Comparison of ENCODE assay signal across 8 cellular contexts in genomic region chr13:100675660-100676129, GRCh38. TPM values are rescaled to one million over a fixed set of nuclear protein-coding genes. Genes with fewer than 3 reads are reported as not detected.
A peak's percentile ranks its signal among the peaks of the same experiment; 100 is the strongest.
DNase-seq lines count a peak whose midpoint lies in the region; ATAC-seq, FAIRE-seq and TF ChIP-seq lines count a peak whose summit lies in the region.

No MANE protein-coding gene starts in this region.

- H3K27me3 ChIP-seq in GM23338 (ENCODE audit: insufficient read depth) (peaks cover 13% of the 10 kb centered on the region), smooth muscle cell (ENCODE audit: low read depth) (no peaks in the 10 kb centered on the region)

- H3K9me3 ChIP-seq in smooth muscle cell (replicated peaks; ENCODE audit: low read depth) = no peaks in the 10 kb centered on the region

- no peak for TF ChIP-seq POLR2A in H54 (IDR thresholded peaks at IDR 0.05; ENCODE audit: low read depth, low read length)

- H3K27ac Mint-ChIP-seq in GM23338 (no peak overlapping the region), glutamatergic neuron (ENCODE audit: unreplicated experiment) (peak overlapping the region; percentile 54)
- peak overlapping the region; percentile 91 for H3K27ac Mint-ChIP-seq in activated CD4-positive, alpha-beta T cell treated with anti-CD3 and anti-CD28 coated beads, Interleukin-2, amount 10 ng/mL, durations not matched to agents 7 days and 5 days

- H4K20me1 ChIP-seq in GM23338 (replicated peaks; ENCODE audit: insufficient read depth) (no peaks in the 10 kb centered on the region; the same call in 1 of the 2 replicates), smooth muscle cell (ENCODE audit: low read depth) (peaks cover 29% of the 10 kb centered on the region)

- peak overlapping the region; percentile 94 for H2AFZ ChIP-seq in GM23338
- H2AFZ ChIP-seq in smooth muscle cell (ENCODE audit: low read depth) = peak overlapping the region; percentile 83

- peaks cover 31% of the 10 kb centered on the region for H3K79me2 ChIP-seq in GM23338 (replicated peaks; ENCODE audit: insufficient read depth)
- H3K79me2 ChIP-seq in smooth muscle cell (ENCODE audit: low read depth) = peaks cover 25% of the 10 kb centered on the region

- no peak for ATAC-seq in GM23338

- H3K27me3 Mint-ChIP-seq in GM23338 (ENCODE audit: insufficient read depth, low read depth, poor library complexity) = peaks cover 17% of the 10 kb centered on the region
- no peaks in the 10 kb centered on the region for H3K27me3 Mint-ChIP-seq in activated CD4-positive, alpha-beta T cell treated with anti-CD3 and anti-CD28 coated beads, Interleukin-2, amount 10 ng/mL, durations not matched to agents 7 days and 5 days
- H3K27me3 Mint-ChIP-seq in glutamatergic neuron (ENCODE audit: unreplicated experiment) = peaks cover 23% of the 10 kb centered on the region

- H3K27ac ChIP-seq in GM23338 (ENCODE audit: low read depth) = no peak overlapping the region
- H3K27ac ChIP-seq in smooth muscle cell (ENCODE audit: low read depth) = no peak overlapping the region

- peaks cover 25% of the 10 kb centered on the region for H3K4me1 Mint-ChIP-seq in GM23338
- peaks cover 34% of the 10 kb centered on the region for H3K4me1 Mint-ChIP-seq in activated CD4-positive, alpha-beta T cell treated with anti-CD3 and anti-CD28 coated beads, Interleukin-2, amount 10 ng/mL, durations not matched to agents 7 days and 5 days
- H3K4me1 Mint-ChIP-seq in glutamatergic neuron (ENCODE audit: low read depth, unreplicated experiment) = peaks cover 27% of the 10 kb centered on the region

- no peak overlapping the region for H3K9ac ChIP-seq in smooth muscle cell (ENCODE audit: low read depth)

- no peak for FAIRE-seq in H54 (lab: Jason Lieb, UNC)

- H3K9me2 ChIP-seq in GM23338 (ENCODE audit: insufficient read depth) = peaks cover 3% of the 10 kb centered on the region; the same call in 1 of the 2 replicates

- H3K36me3 Mint-ChIP-seq in GM23338 (ENCODE audit: low read depth) (peaks cover 11% of the 10 kb centered on the region; the same call in 2 of the 3 replicates), glutamatergic neuron (ENCODE audit: unreplicated experiment) (no peaks in the 10 kb centered on the region)
- H3K36me3 Mint-ChIP-seq in activated CD4-positive, alpha-beta T cell treated with anti-CD3 and anti-CD28 coated beads, Interleukin-2, amount 10 ng/mL, durations not matched to agents 7 days and 5 days (ENCODE audit: low read depth) = peaks cover 3% of the 10 kb centered on the region

- H3K36me3 ChIP-seq in GM23338 (ENCODE audit: insufficient read depth) = no peaks in the 10 kb centered on the region
- H3K36me3 ChIP-seq in smooth muscle cell (ENCODE audit: low read depth) = no peaks in the 10 kb centered on the region

- H3K4me2 ChIP-seq in GM23338 (peak overlapping the region; percentile 95), smooth muscle cell (peak overlapping the region; percentile 89)

- H3K4me3 ChIP-seq in GM23338 (peak overlapping the region; percentile 88), smooth muscle cell (peak overlapping the region; percentile 79)

- 15% methylated on average over 15 of the region's 15 CpGs for WGBS in smooth muscle cell (ENCODE audit: low lambda C conversion rate)

- H3K4me1 ChIP-seq in GM23338 (ENCODE audit: insufficient read depth) (peaks cover 12% of the 10 kb centered on the region), smooth muscle cell (ENCODE audit: low read depth) (peaks cover 11% of the 10 kb centered on the region)

- TF ChIP-seq CTCF in GM23338 (conservative IDR thresholded peaks at IDR 0.05; ENCODE audit: low read depth in 2 of 2) (no peak), glutamatergic neuron (IDR thresholded peaks at IDR 0.05; ENCODE audit: partially characterized antibody, unreplicated experiment) (no peak), smooth muscle cell (IDR thresholded peaks at IDR 0.05; ENCODE audit: borderline replicate concordance, insufficient read depth, poor library complexity, severe bottlenecking) (no peak)

- 0 out of 2 replicates have a peak, but pooled peaks cover 6% of the 10 kb centered on the region for H3F3A ChIP-seq in GM23338 (replicated peaks; ENCODE audit: low read depth)
- H3F3A ChIP-seq in smooth muscle cell (ENCODE audit: low read depth) = no peaks in the 10 kb centered on the region

- CTCF ChIA-PET in activated CD4-positive, alpha-beta T cell treated with anti-CD3 and anti-CD28 coated beads, Interleukin-2, amount 10 ng/mL, durations not matched to agents 7 days and 5 days (lab: Charles Lee) = interaction anchor here (1.0 kb wide), 1 partner anchor 11 kb away, joined by 3 read pairs; no protein-coding TSS in a partner anchor

- DNase-seq in GM23338 (ENCODE audit: low spot score) (peak; percentile 30), glutamatergic neuron (no peak), smooth muscle cell (lab: John Stamatoyannopoulos, UW; ENCODE audit: unreplicated experiment) (no peak), H54 (ENCODE audit: insufficient read length, low spot score) (no peak), cerebellar cortex (ENCODE audit: low spot score) (no peak), hippocampal formation (lab: John Stamatoyannopoulos, UW) (no peak), middle frontal gyrus (ENCODE audit: extremely low spot score, low spot score) (no peak)
- DNase-seq in activated CD4-positive, alpha-beta T cell treated with anti-CD3 and anti-CD28 coated beads, Interleukin-2, amount 10 ng/mL, durations not matched to agents 7 days and 5 days = no peak

- POLR2A ChIA-PET in activated CD4-positive, alpha-beta T cell treated with anti-CD3 and anti-CD28 coated beads, Interleukin-2, amount 10 ng/mL, durations not matched to agents 7 days and 5 days (lab: Charles Lee) = no interaction called here

- peak overlapping the region; percentile 71 for H3K4me3 Mint-ChIP-seq in GM23338
- peak overlapping the region; percentile 84 for H3K4me3 Mint-ChIP-seq in activated CD4-positive, alpha-beta T cell treated with anti-CD3 and anti-CD28 coated beads, Interleukin-2, amount 10 ng/mL, durations not matched to agents 7 days and 5 days
- peak overlapping the region; percentile 85 for H3K4me3 Mint-ChIP-seq in glutamatergic neuron (ENCODE audit: unreplicated experiment)

- no peaks in the 10 kb centered on the region; the same call in 2 of the 3 replicates for H3K9me3 Mint-ChIP-seq in GM23338
- H3K9me3 Mint-ChIP-seq in activated CD4-positive, alpha-beta T cell treated with anti-CD3 and anti-CD28 coated beads, Interleukin-2, amount 10 ng/mL, durations not matched to agents 7 days and 5 days = no peaks in the 10 kb centered on the region
- H3K9me3 Mint-ChIP-seq in glutamatergic neuron (ENCODE audit: unreplicated experiment) = peaks cover 23% of the 10 kb centered on the region

TF ChIP-seq in GM23338, 12 proteins besides CTCF, POLR2A, EP300 and RAD21 (continues in another document):
- TF ChIP-seq REST (IDR thresholded peaks at IDR 0.05; ENCODE audit: unreplicated experiment) (no peak), CREB1 (CRISPR knock-in tag; IDR thresholded peaks at IDR 0.05; ENCODE audit: low read depth) (no peak), EZH2phosphoT487 (IDR thresholded peaks at IDR 0.05; ENCODE audit: unreplicated experiment) (no peak), ZNF114 (CRISPR knock-in tag; IDR thresholded peaks at IDR 0.05) (no peak), STAT1 (IDR thresholded peaks at IDR 0.05; ENCODE audit: unreplicated experiment) (no peak), POLR2AphosphoS5 (IDR thresholded peaks at IDR 0.05; ENCODE audit: low read depth) (no peak)
- TF ChIP-seq, protein P1, sequence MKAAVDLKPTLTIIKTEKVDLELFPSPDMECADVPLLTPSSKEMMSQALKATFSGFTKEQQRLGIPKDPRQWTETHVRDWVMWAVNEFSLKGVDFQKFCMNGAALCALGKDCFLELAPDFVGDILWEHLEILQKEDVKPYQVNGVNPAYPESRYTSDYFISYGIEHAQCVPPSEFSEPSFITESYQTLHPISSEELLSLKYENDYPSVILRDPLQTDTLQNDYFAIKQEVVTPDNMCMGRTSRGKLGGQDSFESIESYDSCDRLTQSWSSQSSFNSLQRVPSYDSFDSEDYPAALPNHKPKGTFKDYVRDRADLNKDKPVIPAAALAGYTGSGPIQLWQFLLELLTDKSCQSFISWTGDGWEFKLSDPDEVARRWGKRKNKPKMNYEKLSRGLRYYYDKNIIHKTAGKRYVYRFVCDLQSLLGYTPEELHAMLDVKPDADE (IDR thresholded peaks at IDR 0.05) = no peak

RNA-seq across cellular contexts. Expression of gene TMTC4, which starts 1.1 kb away (rescaled TPM):
- 37.9 and 50.0 TPM in 2 replicates for total RNA-seq in GM23338 (2014; rRNA removed; shearing (Covaris generic))
- polyA plus RNA-seq in GM23338 (2016; fragmentation: Nextera tagmentation; extraction: Ambion mirVana) (16.0 and 21.9 TPM in 2 replicates), smooth muscle cell (6.6 and 6.7 TPM in 2 replicates)
- total RNA-seq in activated CD4-positive, alpha-beta T cell treated with anti-CD3 and anti-CD28 coated beads, Interleukin-2, amount 10 ng/mL, durations not matched to agents 7 days and 5 days = 10 to 100 TPM; 27.1 to 28.4 TPM
- total RNA-seq in glutamatergic neuron (ENCODE audit: unreplicated experiment) (139 TPM), smooth muscle cell (7.4 and 8.7 TPM in 2 replicates)
